8 cellular contexts compared by ENCODE assay signal in the genomic region with DNA sequence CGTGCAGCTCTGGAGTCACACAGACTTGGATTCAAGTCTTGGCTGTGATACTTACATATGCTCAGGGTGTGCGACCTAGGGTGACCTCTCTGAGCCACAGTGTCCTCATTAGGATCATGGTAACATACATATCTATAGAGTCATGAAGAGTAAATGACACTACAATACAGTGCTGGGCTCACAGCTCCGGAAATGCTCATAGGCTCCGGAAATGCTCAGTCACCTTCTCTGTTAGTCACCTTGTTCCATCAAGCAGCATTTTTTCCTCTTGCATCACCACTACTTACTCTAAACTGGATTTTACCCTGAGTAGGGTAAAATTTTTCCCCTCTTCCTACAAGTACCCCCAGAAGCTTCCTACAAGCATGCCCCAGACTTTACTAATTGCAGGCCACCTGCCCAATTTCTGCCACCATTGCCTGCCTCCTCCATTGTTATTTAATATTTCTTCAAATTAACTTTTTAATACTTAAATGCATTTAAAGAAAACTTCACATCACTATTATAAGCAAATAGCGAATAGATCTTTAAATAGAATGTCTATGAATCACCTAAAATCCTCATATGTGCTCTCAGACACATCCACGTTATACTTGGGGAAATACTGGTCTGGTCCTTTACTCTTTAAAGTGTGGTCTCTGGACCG.
DNase-seq lines count a peak whose midpoint lies in the region; ATAC-seq and TF ChIP-seq lines count a peak whose summit lies in the region.

No MANE protein-coding gene starts in this region.

- intact Hi-C loops in mammary epithelial cell (cut with micrococcal nuclease) = loop anchor here (1.0 kb wide), 1 partner anchor 76 kb away; no protein-coding TSS in a partner anchor

- no peak for ATAC-seq in HG03442 (IDR thresholded peaks at IDR 0.05; ENCODE audit: unreplicated experiment)

- WGBS in mammary epithelial cell (ENCODE audit: low coverage, missing lambda C conversion rate) = 60% methylated on average over 7 of the region's 7 CpGs
- 83% methylated on average over 7 of the region's 7 CpGs for WGBS in suprapubic skin

- peak overlapping the region; percentile 69 for H3K27ac ChIP-seq in mammary epithelial cell (ENCODE audit: insufficient read depth, low read depth, low read length)
- H3K27ac ChIP-seq in suprapubic skin = no peak overlapping the region

- H4K20me1 ChIP-seq in mammary epithelial cell (ENCODE audit: insufficient read depth, low read length) = no peaks in the 10 kb centered on the region

- TSS peak; percentile 85 for BruUV-seq in mammary epithelial cell (replicated peaks; lab: Mats Ljungman, UMichigan)

- H3K79me2 ChIP-seq in mammary epithelial cell (ENCODE audit: insufficient read depth, low read length) = no peaks in the 10 kb centered on the region

- peak overlapping the region; percentile 29 for H3K9ac ChIP-seq in mammary epithelial cell (ENCODE audit: insufficient read depth, low read length)

- H2AFZ ChIP-seq in mammary epithelial cell (ENCODE audit: low read depth, low read length) = no peak overlapping the region

- peak overlapping the region; percentile 38 for H3K4me2 ChIP-seq in mammary epithelial cell (ENCODE audit: insufficient read depth, low read depth, low read length)

- CTCF ChIA-PET in mammary epithelial cell (lab: Charles Lee; ENCODE audit: low non-redundant PET) = no interaction called here

- TF ChIP-seq EP300 in suprapubic skin (IDR thresholded peaks at IDR 0.05) = no peak

- no peaks in the 10 kb centered on the region for H3K36me3 ChIP-seq in mammary epithelial cell (ENCODE audit: insufficient read depth, low read length)
- no peaks in the 10 kb centered on the region for H3K36me3 ChIP-seq in suprapubic skin

- TF ChIP-seq CTCF in mammary epithelial cell (conservative IDR thresholded peaks at IDR 0.05 in 1 of 2, IDR thresholded peaks at IDR 0.05 in 1 of 2; ENCODE audit: extremely low read depth in 1 of 2, insufficient read depth in 1 of 2, low read depth in 1 of 2, low read length in 2 of 2) = no peak
- no peak for TF ChIP-seq CTCF in suprapubic skin (IDR thresholded peaks at IDR 0.05)

- H3K4me3 ChIP-seq in mammary epithelial cell (replicated peaks in 1 of 3; ENCODE audit: insufficient read depth in 1 of 3, low read depth in 2 of 3, low read length in 3 of 3) (no peak overlapping the region), suprapubic skin (no peak overlapping the region)

- H3K9me3 ChIP-seq in mammary epithelial cell (replicated peaks; ENCODE audit: insufficient read depth, low read length) = no peaks in the 10 kb centered on the region
- no peaks in the 10 kb centered on the region for H3K9me3 ChIP-seq in suprapubic skin

- DNase-seq in EH (ENCODE audit: low read depth) = peak; percentile 93
- DNase-seq in T follicular helper cell (ENCODE audit: low read depth) = peak; percentile 10
- DNase-seq in mammary epithelial cell = peak; percentile 85
- peak; percentile 11 to 59 (median 42) for DNase-seq in stimulated activated CD4-positive, alpha-beta T cell treated with anti-CD3 and anti-CD28 coated beads, Interleukin-12 subunit alpha, Interleukin-12 subunit beta, amount 100 ng/mL, for 48 hours (ENCODE audit: low read depth in 2 of 3, low spot score in 1 of 3)
- DNase-seq in suprapubic skin (ENCODE audit: low spot score in 2 of 2) = no peak
- no peak for DNase-seq in COLO668 (lab: John Stamatoyannopoulos, UW; ENCODE audit: unreplicated experiment)
- DNase-seq in mucosa of gallbladder (ENCODE audit: low spot score) = no peak

- peaks cover 30% of the 10 kb centered on the region for H3K4me1 ChIP-seq in mammary epithelial cell (ENCODE audit: insufficient read depth, low read length)
- H3K4me1 ChIP-seq in suprapubic skin = no peaks in the 10 kb centered on the region

- in situ Hi-C loops in mammary epithelial cell (cut with MboI; ENCODE audit: low sequenced_read_pairs in 2 of 2) = no loop called here

- no peak for TF ChIP-seq POLR2A in suprapubic skin (IDR thresholded peaks at IDR 0.05)

- dilution Hi-C loops in mammary epithelial cell (cut with HindIII; ENCODE audit: low sequenced_read_pairs) = no loop called here

- no peaks in the 10 kb centered on the region for H3K27me3 ChIP-seq in mammary epithelial cell (ENCODE audit: insufficient read depth, low read length)
- H3K27me3 ChIP-seq in suprapubic skin = no peaks in the 10 kb centered on the region

Comparison
In these comparisons a context has a peak if more than half of its experiments do, and no peak if none do; other contexts are left out.
1. DNase-seq: peak in EH (single experiment), T follicular helper cell (single experiment), mammary epithelial cell (single experiment) and stimulated activated CD4-positive, alpha-beta T cell treated with anti-CD3 and anti-CD28 coated beads, Interleukin-12 subunit alpha, Interleukin-12 subunit beta, amount 100 ng/mL, for 48 hours (3 of 3); none in suprapubic skin (0 of 2), COLO668 (single experiment) and mucosa of gallbladder (single experiment).